23 cellular contexts compared by ENCODE assay signal in the genomic region with DNA sequence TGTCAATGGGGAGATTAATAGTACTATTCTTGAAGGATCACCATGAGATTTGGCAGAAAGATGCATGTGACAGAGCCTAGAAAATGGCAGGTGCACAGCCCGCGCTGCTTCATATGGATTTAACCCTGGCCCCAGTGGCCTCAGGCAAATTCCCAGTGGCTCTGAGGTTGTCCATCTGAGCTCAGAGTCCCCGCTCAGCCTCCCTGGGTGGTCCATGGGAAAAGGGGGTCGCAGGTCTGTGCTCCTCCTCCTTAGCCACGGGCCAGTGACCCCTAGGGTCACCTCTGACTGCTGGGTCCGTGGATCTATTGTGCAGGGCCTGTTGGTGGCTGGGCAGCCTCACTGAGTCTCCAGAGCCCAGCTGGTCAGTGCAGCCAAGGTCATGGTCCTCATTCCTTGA.
"Had no signal": no experiment of that assay in that cellular context is flagged by ENCODE, and none has a peak within 500 bp of the region (broad histone marks: within the 10 kb centered on the region; RNA-seq: fewer than 3 reads in every experiment).

No MANE protein-coding gene starts in this region.

- H3K36me3 Mint-ChIP-seq: naive thymus-derived CD8-positive, alpha-beta T cell; stimulated activated effector memory CD8-positive, alpha-beta T cell treated with anti-CD3 and anti-CD28 coated beads, Interleukin-12 subunit alpha, Interleukin-12 subunit beta, amount 100 ng/mL, for 72 hours had no signal

- DNase-seq: cortex of kidney; effector CD4-positive, alpha-beta T cell; head of caudate nucleus; left ventricle myocardium superior; lower lobe of right lung; naive thymus-derived CD8-positive, alpha-beta T cell; stimulated activated CD4-positive, alpha-beta T cell treated with anti-CD3 and anti-CD28 coated beads, Interleukin-12 subunit alpha, Interleukin-12 subunit beta, amount 100 ng/mL, for 4 hours; stimulated activated CD4-positive, alpha-beta T cell treated with anti-CD3 and anti-CD28 coated beads, Interleukin-1b, Interleukin-23, amount 100 ng/mL, for 48 hours; stimulated activated CD4-positive, alpha-beta T cell treated with anti-CD3 and anti-CD28 coated beads, Interleukin-4, amount 100 ng/mL, for 24 hours; stimulated activated naive CD4-positive, alpha-beta T cell treated with Interleukin-2 at 50 U/mL for 16 hours; stomach; substantia nigra; testis; tibial artery; upper lobe of left lung; uterus had no signal

- H3K9me3 Mint-ChIP-seq: naive thymus-derived CD8-positive, alpha-beta T cell; stimulated activated effector memory CD8-positive, alpha-beta T cell treated with anti-CD3 and anti-CD28 coated beads, Interleukin-12 subunit alpha, Interleukin-12 subunit beta, amount 100 ng/mL, for 72 hours had no signal

- H3K4me1 ChIP-seq: lower lobe of right lung, prostate gland, stomach, testis, uterus had no signal

- H3K36me3 ChIP-seq: lower lobe of right lung, prostate gland, right atrium auricular region, stomach, tibial artery, upper lobe of left lung, uterus had no signal

- H3K9me3 ChIP-seq: lower lobe of right lung, prostate gland, right atrium auricular region, stomach, testis, tibial artery, upper lobe of left lung, uterus had no signal

- H3K4me3 Mint-ChIP-seq: naive thymus-derived CD8-positive, alpha-beta T cell; stimulated activated effector memory CD8-positive, alpha-beta T cell treated with anti-CD3 and anti-CD28 coated beads, Interleukin-12 subunit alpha, Interleukin-12 subunit beta, amount 100 ng/mL, for 72 hours had no signal

- H3K27ac ChIP-seq: lower lobe of right lung, parathyroid adenoma, prostate gland, right atrium auricular region, stomach, testis, tibial artery, upper lobe of left lung, uterus had no signal

- H3K27me3 ChIP-seq: right atrium auricular region, stomach, testis, upper lobe of left lung, uterus had no signal

- FAIRE-seq: frontal cortex, keratinocyte had no signal

- H3K4me2 ChIP-seq: smooth muscle cell had no signal

- H3K9ac ChIP-seq: parathyroid adenoma had no signal

- H3K4me3 ChIP-seq: lower lobe of right lung, prostate gland, right atrium auricular region, smooth muscle cell, stomach, testis, tibial artery, upper lobe of left lung, uterus had no signal

- H2AFZ ChIP-seq: parathyroid adenoma had no signal

- H3K79me2 ChIP-seq: parathyroid adenoma had no signal

- H3K27ac Mint-ChIP-seq: naive thymus-derived CD8-positive, alpha-beta T cell; stimulated activated effector memory CD8-positive, alpha-beta T cell treated with anti-CD3 and anti-CD28 coated beads, Interleukin-12 subunit alpha, Interleukin-12 subunit beta, amount 100 ng/mL, for 72 hours had no signal
